1 cellular context compared by ENCODE assay signal in the genomic region with DNA sequence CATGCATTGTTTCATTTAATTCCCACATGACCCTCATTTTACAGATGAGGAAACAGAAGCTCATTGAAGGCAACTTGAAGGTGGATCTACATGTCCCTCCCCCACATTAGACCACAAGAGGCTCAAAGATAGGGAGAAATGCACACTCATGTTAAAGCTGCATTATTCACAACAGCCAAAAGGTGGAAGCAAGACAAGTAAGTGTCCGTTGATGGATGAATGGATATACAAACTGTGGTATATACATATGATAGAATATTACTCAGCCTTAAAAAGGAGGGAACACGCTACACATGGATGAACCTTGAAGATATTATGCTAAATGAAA.
TF ChIP-seq lines count a peak whose summit lies in the region.

No MANE protein-coding gene starts in this region.

TF ChIP-seq in GM23338, 12 proteins besides CTCF, POLR2A, EP300 and RAD21 (continued from another document):
- TF ChIP-seq, protein P1, sequence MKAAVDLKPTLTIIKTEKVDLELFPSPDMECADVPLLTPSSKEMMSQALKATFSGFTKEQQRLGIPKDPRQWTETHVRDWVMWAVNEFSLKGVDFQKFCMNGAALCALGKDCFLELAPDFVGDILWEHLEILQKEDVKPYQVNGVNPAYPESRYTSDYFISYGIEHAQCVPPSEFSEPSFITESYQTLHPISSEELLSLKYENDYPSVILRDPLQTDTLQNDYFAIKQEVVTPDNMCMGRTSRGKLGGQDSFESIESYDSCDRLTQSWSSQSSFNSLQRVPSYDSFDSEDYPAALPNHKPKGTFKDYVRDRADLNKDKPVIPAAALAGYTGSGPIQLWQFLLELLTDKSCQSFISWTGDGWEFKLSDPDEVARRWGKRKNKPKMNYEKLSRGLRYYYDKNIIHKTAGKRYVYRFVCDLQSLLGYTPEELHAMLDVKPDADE (IDR thresholded peaks at IDR 0.05): no peak
- no peak for TF ChIP-seq ZNF114 (CRISPR knock-in tag; IDR thresholded peaks at IDR 0.05)
- TF ChIP-seq ZNF331 (CRISPR knock-in tag; IDR thresholded peaks at IDR 0.05; ENCODE audit: low read depth): no peak
- TF ChIP-seq JUNB (IDR thresholded peaks at IDR 0.05; ENCODE audit: unreplicated experiment): no peak
- TF ChIP-seq NANOG (IDR thresholded peaks at IDR 0.05; ENCODE audit: borderline replicate concordance): no peak
- TF ChIP-seq, protein P2, sequence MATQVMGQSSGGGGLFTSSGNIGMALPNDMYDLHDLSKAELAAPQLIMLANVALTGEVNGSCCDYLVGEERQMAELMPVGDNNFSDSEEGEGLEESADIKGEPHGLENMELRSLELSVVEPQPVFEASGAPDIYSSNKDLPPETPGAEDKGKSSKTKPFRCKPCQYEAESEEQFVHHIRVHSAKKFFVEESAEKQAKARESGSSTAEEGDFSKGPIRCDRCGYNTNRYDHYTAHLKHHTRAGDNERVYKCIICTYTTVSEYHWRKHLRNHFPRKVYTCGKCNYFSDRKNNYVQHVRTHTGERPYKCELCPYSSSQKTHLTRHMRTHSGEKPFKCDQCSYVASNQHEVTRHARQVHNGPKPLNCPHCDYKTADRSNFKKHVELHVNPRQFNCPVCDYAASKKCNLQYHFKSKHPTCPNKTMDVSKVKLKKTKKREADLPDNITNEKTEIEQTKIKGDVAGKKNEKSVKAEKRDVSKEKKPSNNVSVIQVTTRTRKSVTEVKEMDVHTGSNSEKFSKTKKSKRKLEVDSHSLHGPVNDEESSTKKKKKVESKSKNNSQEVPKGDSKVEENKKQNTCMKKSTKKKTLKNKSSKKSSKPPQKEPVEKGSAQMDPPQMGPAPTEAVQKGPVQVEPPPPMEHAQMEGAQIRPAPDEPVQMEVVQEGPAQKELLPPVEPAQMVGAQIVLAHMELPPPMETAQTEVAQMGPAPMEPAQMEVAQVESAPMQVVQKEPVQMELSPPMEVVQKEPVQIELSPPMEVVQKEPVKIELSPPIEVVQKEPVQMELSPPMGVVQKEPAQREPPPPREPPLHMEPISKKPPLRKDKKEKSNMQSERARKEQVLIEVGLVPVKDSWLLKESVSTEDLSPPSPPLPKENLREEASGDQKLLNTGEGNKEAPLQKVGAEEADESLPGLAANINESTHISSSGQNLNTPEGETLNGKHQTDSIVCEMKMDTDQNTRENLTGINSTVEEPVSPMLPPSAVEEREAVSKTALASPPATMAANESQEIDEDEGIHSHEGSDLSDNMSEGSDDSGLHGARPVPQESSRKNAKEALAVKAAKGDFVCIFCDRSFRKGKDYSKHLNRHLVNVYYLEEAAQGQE (IDR thresholded peaks at IDR 0.05; ENCODE audit: unreplicated experiment): no peak
- TF ChIP-seq EZH2phosphoT487 (IDR thresholded peaks at IDR 0.05; ENCODE audit: unreplicated experiment): no peak
